Comparison of ENCODE assay signal across 2 cellular contexts in genomic region chr6:116106146-116106545, GRCh38.
TF ChIP-seq lines count a peak whose summit lies in the region.

No MANE protein-coding gene starts in this region.

TF ChIP-seq in GM23338, 12 proteins besides CTCF, POLR2A, EP300 and RAD21:
- no peak for TF ChIP-seq EZH2 (IDR thresholded peaks at IDR 0.05; ENCODE audit: low read depth, unreplicated experiment)
- no peak for TF ChIP-seq REST (IDR thresholded peaks at IDR 0.05; ENCODE audit: unreplicated experiment)

TF ChIP-seq in endothelial cell of umbilical vein, 7 proteins besides CTCF, POLR2A, EP300 and RAD21:
- TF ChIP-seq EZH2 (IDR thresholded peaks at IDR 0.05; ENCODE audit: borderline replicate concordance, low read depth, low read length, severe bottlenecking) (no peak), JUN (IDR thresholded peaks at IDR 0.05; ENCODE audit: borderline replicate concordance, insufficient read depth, insufficient read length, low read depth) (no peak), POLR2AphosphoS5 (IDR thresholded peaks at IDR 0.05; ENCODE audit: insufficient read depth, low read depth, low read length) (no peak), FOS (IDR thresholded peaks at IDR 0.05; ENCODE audit: borderline replicate concordance, insufficient read depth, low read length) (no peak), GATA2 (IDR thresholded peaks at IDR 0.05; ENCODE audit: insufficient read depth, insufficient read length, low read depth, low read length) (no peak), MAX (IDR thresholded peaks at IDR 0.05; ENCODE audit: insufficient read depth, insufficient read length) (no peak), MYC (IDR thresholded peaks at IDR 0.05; ENCODE audit: low read depth, low read length) (no peak)
